16 cellular contexts compared by ENCODE assay signal in the genomic region with DNA sequence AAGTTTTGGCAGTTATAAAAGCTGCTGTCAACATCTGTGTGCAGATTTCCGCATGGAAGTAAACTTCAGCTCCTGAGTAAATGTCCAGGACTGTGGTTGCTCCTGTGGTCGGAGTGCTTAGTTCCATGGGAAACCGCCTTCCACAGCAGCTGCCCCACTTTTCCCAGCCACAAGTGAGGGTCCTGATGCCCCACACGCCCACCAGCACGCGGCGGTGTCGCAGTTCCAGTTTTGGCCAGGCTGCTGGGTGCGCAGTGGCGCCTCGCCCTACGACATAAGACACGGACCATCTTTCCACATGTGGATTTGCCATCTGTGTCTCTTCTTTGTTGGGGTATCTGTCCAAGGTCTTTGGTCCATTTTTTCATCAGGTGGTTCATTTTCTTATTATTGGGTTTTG.
DNase-seq lines count a peak whose midpoint lies in the region; ATAC-seq and TF ChIP-seq lines count a peak whose summit lies in the region.
"Had no signal": no experiment of that assay in that cellular context is flagged by ENCODE, and none has a peak within 500 bp of the region (broad histone marks: within the 10 kb centered on the region; RNA-seq: fewer than 3 reads in every experiment).

No MANE protein-coding gene starts in this region.

- H2AFZ ChIP-seq in SU-DHL-6 (ENCODE audit: low read depth, low read length, severe bottlenecking), result no peak overlapping the region

- peak overlapping the region; percentile 45 for H3K9ac ChIP-seq in SU-DHL-6 (ENCODE audit: low read length)

- DNase-seq in H7, result peak; percentile 38
- peak; percentile 26 for DNase-seq in myocyte (ENCODE audit: low read depth)
- DNase-seq in vagina (ENCODE audit: extremely low spot score in 2 of 2), result no peak
- DNase-seq in stimulated activated CD4-positive, alpha-beta T cell treated with anti-CD3 and anti-CD28 coated beads, Interleukin-4, amount 100 ng/mL, for 24 hours, result no peak
- DNase-seq in KG1 (lab: John Stamatoyannopoulos, UW), result no peak
- DNase-seq: CD4-positive, alpha-beta memory T cell; GOT3; Karpas-422; NCI-H1694; NCI-H2081; NCI-H446; PC-3; Right ventricle myocardium superior had no signal

- H3K4me1 ChIP-seq in vagina, result peaks cover 29% of the 10 kb centered on the region
- H3K4me1 ChIP-seq: Caco-2 had no signal

- no peak for ATAC-seq in HG03097 (IDR thresholded peaks at IDR 0.05; ENCODE audit: low FRiP score, unreplicated experiment)
- ATAC-seq: PC-3 had no signal

- TF ChIP-seq POLR2A in vagina (IDR thresholded peaks at IDR 0.05), result no peak

- H3K27me3 ChIP-seq in H7 (ENCODE audit: control insufficient read depth, insufficient read depth, low read length) (no peaks in the 10 kb centered on the region), SU-DHL-6 (ENCODE audit: low read length) (no peaks in the 10 kb centered on the region), vagina (no peaks in the 10 kb centered on the region)

- H3K4me3 ChIP-seq in H7 (ENCODE audit: insufficient read depth, low read depth, low read length) (no peak overlapping the region), SU-DHL-6 (ENCODE audit: insufficient read depth, low read length, poor library complexity, severe bottlenecking) (no peak overlapping the region), vagina (no peak overlapping the region)

- H3K4me2 ChIP-seq in SU-DHL-6 (ENCODE audit: low read depth, low read length, poor library complexity, severe bottlenecking), result peak overlapping the region; percentile 49

- intact Hi-C loops in vagina (cut with DNase I), result no loop called here

- H3K27ac ChIP-seq in SU-DHL-6 (ENCODE audit: low read depth, low read length) (peak overlapping the region; percentile 80), vagina (peak overlapping the region; percentile 36)

- H3K9me3 ChIP-seq in SU-DHL-6 (ENCODE audit: insufficient read depth, low read length), result no peaks in the 10 kb centered on the region
- no peaks in the 10 kb centered on the region for H3K9me3 ChIP-seq in vagina
- H3K9me3 ChIP-seq: Caco-2 had no signal

- H4K20me1 ChIP-seq in SU-DHL-6 (ENCODE audit: low read depth, low read length), result no peaks in the 10 kb centered on the region

- H3K79me2 ChIP-seq in SU-DHL-6 (ENCODE audit: insufficient read depth, low read length), result no peaks in the 10 kb centered on the region

- no peaks in the 10 kb centered on the region for H3K9me2 ChIP-seq in SU-DHL-6 (replicated peaks; ENCODE audit: insufficient read depth, low read length)

- H3K36me3 ChIP-seq in H7 (replicated peaks; ENCODE audit: control insufficient read depth, insufficient read depth, low read length) (no peaks in the 10 kb centered on the region), SU-DHL-6 (ENCODE audit: low read length) (no peaks in the 10 kb centered on the region), vagina (no peaks in the 10 kb centered on the region)

- TF ChIP-seq CTCF in SU-DHL-6 (IDR thresholded peaks at IDR 0.05; ENCODE audit: insufficient read depth, low read length, poor library complexity, severe bottlenecking) (no peak), vagina (IDR thresholded peaks at IDR 0.05) (no peak)

- H3F3A ChIP-seq in SU-DHL-6 (ENCODE audit: insufficient read depth), result peaks cover 69% of the 10 kb centered on the region

Comparison
In these comparisons a context has a peak if more than half of its experiments do, and no peak if none do; other contexts are left out.
1. DNase-seq: peak in H7 (single experiment) and myocyte (single experiment); none in vagina (0 of 2), stimulated activated CD4-positive, alpha-beta T cell treated with anti-CD3 and anti-CD28 coated beads, Interleukin-4, amount 100 ng/mL, for 24 hours (single experiment) and KG1 (single experiment).